ENCODE assay signal across 11 cellular contexts in the genomic region with DNA sequence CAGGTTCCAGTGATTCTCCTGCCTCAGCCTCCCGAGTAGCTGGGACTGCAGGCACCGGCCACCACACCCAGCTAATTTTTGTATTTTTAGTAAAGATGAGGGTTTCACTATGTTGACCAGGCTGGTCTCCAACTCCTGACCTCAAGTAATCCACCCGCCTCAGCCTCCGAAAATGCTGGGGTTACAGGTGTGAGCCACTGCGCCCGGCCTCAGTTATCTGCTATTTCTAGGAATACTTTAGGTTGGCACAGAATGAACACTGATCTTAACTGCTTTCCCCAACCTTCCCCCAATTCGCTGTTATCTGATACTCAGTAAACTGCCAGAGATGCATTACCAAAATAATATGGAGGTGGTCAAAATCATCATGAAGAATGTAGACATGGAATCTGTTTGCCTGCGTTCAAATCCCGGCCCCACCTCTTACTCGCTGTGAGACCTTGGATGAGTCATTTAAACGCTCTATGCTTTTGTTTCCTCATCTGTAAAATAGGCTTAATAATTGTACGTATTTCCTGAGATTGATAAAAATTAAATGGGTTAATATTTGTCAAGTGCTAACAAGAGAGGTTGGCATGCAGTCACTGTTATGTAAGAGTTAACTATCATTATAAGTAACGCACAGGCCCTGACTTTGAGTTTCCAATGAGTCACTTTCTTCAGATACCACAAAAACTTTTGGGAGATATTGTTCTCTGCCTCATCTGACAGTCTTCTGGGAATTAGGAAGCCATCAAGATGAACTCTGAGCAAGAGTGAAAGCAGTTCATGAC. TPM values are rescaled to one million over a fixed set of nuclear protein-coding genes. Genes with fewer than 3 reads are reported as not detected.
DNase-seq lines count a peak whose midpoint lies in the region; ATAC-seq and TF ChIP-seq lines count a peak whose summit lies in the region.
"Had no signal": no experiment of that assay in that cellular context is flagged by ENCODE, and none has a peak within 500 bp of the region (broad histone marks: within the 10 kb centered on the region; RNA-seq: fewer than 3 reads in every experiment).

No MANE protein-coding gene starts in this region.

- H3K4me1 Mint-ChIP-seq in MCF 10A (ENCODE audit: insufficient read depth, unreplicated experiment), result peaks cover 40% of the 10 kb centered on the region
- H3K4me1 Mint-ChIP-seq in stimulated activated naive B cell treated with anti-CD40 and anti-IgM and Interleukin-4, amounts not matched to agents 10 μg/mL and 1 μg/mL and 100 μg/mL, for 72 hours, result peaks cover 28 to 67% of the 10 kb centered on the region in 2 donors
- peaks cover 21% of the 10 kb centered on the region for H3K4me1 Mint-ChIP-seq in endodermal cell

- H3K9me3 Mint-ChIP-seq in MCF 10A (ENCODE audit: unreplicated experiment), result no peaks in the 10 kb centered on the region
- H3K9me3 Mint-ChIP-seq in stimulated activated naive B cell treated with anti-CD40 and anti-IgM and Interleukin-4, amounts not matched to agents 10 μg/mL and 1 μg/mL and 100 μg/mL, for 72 hours, result no peaks in the 10 kb centered on the region
- H3K9me3 Mint-ChIP-seq in endodermal cell, result no peaks in the 10 kb centered on the region
- H3K9me3 Mint-ChIP-seq: naive thymus-derived CD8-positive, alpha-beta T cell had no signal

- BruUV-seq in MCF 10A (replicated peaks; lab: Mats Ljungman, UMichigan), result no TSS peak
- BruUV-seq in PC-9 (replicated peaks; lab: Mats Ljungman, UMichigan), result no TSS peak

- H3K36me3 Mint-ChIP-seq in MCF 10A (ENCODE audit: insufficient read depth, unreplicated experiment) (peaks cover 9% of the 10 kb centered on the region), endodermal cell (ENCODE audit: low read depth) (no peaks in the 10 kb centered on the region)
- no peaks in the 10 kb centered on the region for H3K36me3 Mint-ChIP-seq in stimulated activated naive B cell treated with anti-CD40 and anti-IgM and Interleukin-4, amounts not matched to agents 10 μg/mL and 1 μg/mL and 100 μg/mL, for 72 hours
- H3K36me3 Mint-ChIP-seq: naive thymus-derived CD8-positive, alpha-beta T cell had no signal

- DNase-seq in MCF 10A (ENCODE audit: unreplicated experiment) (peak; percentile 78), breast epithelium (ENCODE audit: low spot score in 2 of 2) (no peak), PC-9 (peak in 1 of 2 experiments; percentile 79), choroid plexus epithelial cell (ENCODE audit: low read depth) (peak; percentile 49), endodermal cell (no peak)
- no peak for DNase-seq in stimulated activated naive B cell treated with anti-CD40 and anti-IgM and Interleukin-4, amounts not matched to agents 10 μg/mL and 1 μg/mL and 100 μg/mL, for 72 hours
- DNase-seq: naive thymus-derived CD8-positive, alpha-beta T cell; NCI-H1930; SJCRH30 had no signal

- ATAC-seq in stimulated activated naive B cell treated with anti-CD40 and anti-IgM and Interleukin-4, amounts not matched to agents 10 μg/mL and 1 μg/mL and 100 μg/mL, for 72 hours (replicated peaks), result peak; percentile 56 to 78
- ATAC-seq in HG03175 (IDR thresholded peaks at IDR 0.05; ENCODE audit: unreplicated experiment) (no peak), GM19467 (IDR thresholded peaks at IDR 0.05; ENCODE audit: unreplicated experiment) (no peak)
- ATAC-seq: naive thymus-derived CD8-positive, alpha-beta T cell had no signal

- H3K4me1 ChIP-seq in breast epithelium (no peaks in the 10 kb centered on the region), PC-9 (replicated peaks; ENCODE audit: insufficient read depth) (peaks cover 62% of the 10 kb centered on the region), endodermal cell (ENCODE audit: control insufficient read depth, insufficient read depth, low read length) (peaks cover 2% of the 10 kb centered on the region)

- TF ChIP-seq POLR2A in breast epithelium (IDR thresholded peaks at IDR 0.05), result no peak

- no peak overlapping the region for H3K9ac ChIP-seq in endodermal cell (ENCODE audit: extremely low read depth, low read length, poor library complexity, severe bottlenecking)

- H3K36me3 ChIP-seq in breast epithelium (no peaks in the 10 kb centered on the region), PC-9 (ENCODE audit: low read depth) (no peaks in the 10 kb centered on the region), endodermal cell (ENCODE audit: control insufficient read depth, insufficient read depth, low read length) (no peaks in the 10 kb centered on the region)
- H3K36me3 ChIP-seq: SJCRH30 had no signal

- peak overlapping the region; percentile 35 for H3K4me2 ChIP-seq in PC-9

- no peaks in the 10 kb centered on the region for H3K27me3 ChIP-seq in breast epithelium
- H3K27me3 ChIP-seq in PC-9 (ENCODE audit: insufficient read depth, low read depth), result no peaks in the 10 kb centered on the region
- no peaks in the 10 kb centered on the region for H3K27me3 ChIP-seq in endodermal cell (ENCODE audit: control insufficient read depth, insufficient read depth, low read length, poor library complexity, severe bottlenecking)
- H3K27me3 ChIP-seq: SJCRH30 had no signal

- H3K27ac ChIP-seq in breast epithelium (no peak overlapping the region), PC-9 (peak overlapping the region; percentile 93), endodermal cell (ENCODE audit: low read depth, low read length) (no peak overlapping the region)
- H3K27ac ChIP-seq: SJCRH30 had no signal

- intact Hi-C loops in MCF 10A (cut with micrococcal nuclease), result no loop called here
- intact Hi-C loops in breast epithelium (cut with DNase I; ENCODE audit: low total_unique reads), result loop anchor here (1.0 kb wide), 1 partner anchor 30 kb away; no protein-coding TSS in a partner anchor
- intact Hi-C loops in PC-9 (cut with micrococcal nuclease; ENCODE audit: unreplicated experiment), result no loop called here

- H3F3A ChIP-seq in PC-9 (ENCODE audit: insufficient read depth, low read depth), result peaks cover 65% of the 10 kb centered on the region

- no peaks in the 10 kb centered on the region for H3K79me2 ChIP-seq in PC-9 (ENCODE audit: low read depth)

- no peak overlapping the region for H3K4me3 Mint-ChIP-seq in MCF 10A (ENCODE audit: unreplicated experiment)
- no peak overlapping the region for H3K4me3 Mint-ChIP-seq in stimulated activated naive B cell treated with anti-CD40 and anti-IgM and Interleukin-4, amounts not matched to agents 10 μg/mL and 1 μg/mL and 100 μg/mL, for 72 hours
- H3K4me3 Mint-ChIP-seq in endodermal cell, result no peak overlapping the region
- H3K4me3 Mint-ChIP-seq: naive thymus-derived CD8-positive, alpha-beta T cell had no signal

- CTCF ChIA-PET in MCF 10A (lab: Yijun Ruan, JAX), result interaction anchor here (0.6 to 3.0 kb wide), 5 partner anchors 46 to 265 kb away, joined by 3 to 20 read pairs (median 5); no protein-coding TSS in a partner anchor
- CTCF ChIA-PET in PC-9 (lab: Charles Lee), result no interaction called here

- no peaks in the 10 kb centered on the region for H3K9me3 ChIP-seq in breast epithelium
- H3K9me3 ChIP-seq in PC-9 (ENCODE audit: insufficient read depth, low read depth), result no peaks in the 10 kb centered on the region
- H3K9me3 ChIP-seq in endodermal cell (ENCODE audit: control insufficient read depth, low read length), result no peaks in the 10 kb centered on the region
- H3K9me3 ChIP-seq: SJCRH30 had no signal

- POLR2A ChIA-PET in MCF 10A (lab: Yijun Ruan, JAX), result interaction anchor here (0.6 to 8.2 kb wide), 18 partner anchors 7 to 184 kb away, joined by 3 to 276 read pairs (median 6); a partner anchor contains a TSS
- POLR2A ChIA-PET in PC-9 (lab: Charles Lee; ENCODE audit: unreplicated experiment), result no interaction called here

- H3K27ac Mint-ChIP-seq in MCF 10A (ENCODE audit: low read depth, unreplicated experiment), result peak overlapping the region; percentile 57
- no peak overlapping the region for H3K27ac Mint-ChIP-seq in stimulated activated naive B cell treated with anti-CD40 and anti-IgM and Interleukin-4, amounts not matched to agents 10 μg/mL and 1 μg/mL and 100 μg/mL, for 72 hours
- no peak overlapping the region for H3K27ac Mint-ChIP-seq in endodermal cell
- H3K27ac Mint-ChIP-seq: naive thymus-derived CD8-positive, alpha-beta T cell had no signal

- H3K4me3 ChIP-seq in breast epithelium (no peak overlapping the region), PC-9 (no peak overlapping the region), choroid plexus epithelial cell (ENCODE audit: low read depth, low read length) (no peak overlapping the region), endodermal cell (ENCODE audit: low read length) (no peak overlapping the region)
- H3K4me3 ChIP-seq: SJCRH30 had no signal

- no peak overlapping the region for H2AFZ ChIP-seq in PC-9

- H4K20me1 ChIP-seq in PC-9 (ENCODE audit: insufficient read depth), result no peaks in the 10 kb centered on the region

- no peaks in the 10 kb centered on the region for H3K9me2 ChIP-seq in PC-9 (ENCODE audit: insufficient read depth)

- TF ChIP-seq CTCF in MCF 10A (IDR thresholded peaks at IDR 0.05; ENCODE audit: unreplicated experiment) (no peak), breast epithelium (IDR thresholded peaks at IDR 0.05) (no peak), PC-9 (conservative IDR thresholded peaks at IDR 0.05) (no peak), choroid plexus epithelial cell (conservative IDR thresholded peaks at IDR 0.05; ENCODE audit: low read depth, low read length) (no peak), endodermal cell (conservative IDR thresholded peaks at IDR 0.05) (no peak)

- H3K27me3 Mint-ChIP-seq in MCF 10A (ENCODE audit: insufficient read depth, unreplicated experiment) (no peaks in the 10 kb centered on the region), endodermal cell (ENCODE audit: insufficient read depth) (no peaks in the 10 kb centered on the region)
- no peaks in the 10 kb centered on the region for H3K27me3 Mint-ChIP-seq in stimulated activated naive B cell treated with anti-CD40 and anti-IgM and Interleukin-4, amounts not matched to agents 10 μg/mL and 1 μg/mL and 100 μg/mL, for 72 hours
- H3K27me3 Mint-ChIP-seq: naive thymus-derived CD8-positive, alpha-beta T cell had no signal

- 91 to 99% methylated on average over 11 to 13 of the region's 13 CpGs for WGBS in endodermal cell (ENCODE audit: insufficient coverage in 1 of 2, insufficient read length in 1 of 2), 2 experiments

RNA-seq across cellular contexts. Expression of a gene that starts 44.5 kb away (rescaled TPM):
- total RNA-seq in MCF 10A (2022), result 61.4 and 68.6 TPM in 2 replicates
- 10 to 100 TPM; 40.6 to 57.1 (median 45.1) TPM for total RNA-seq in breast epithelium
- 40.3 and 78.0 TPM in 2 replicates for total RNA-seq in PC-9 (2021)
- 10 to 100 TPM; 38.6 TPM for total RNA-seq in endodermal cell
- 15.2 TPM for polyA plus RNA-seq in endodermal cell (2013, experiment 1 of 2)
- polyA plus RNA-seq in endodermal cell (2013, experiment 2 of 2), result 14.4 TPM

Comparison
In these comparisons a context has a peak if more than half of its experiments do, and no peak if none do; other contexts are left out.
1. DNase-seq: peak in MCF 10A (single experiment) and choroid plexus epithelial cell (single experiment); none in breast epithelium (0 of 2), stimulated activated naive B cell treated with anti-CD40 and anti-IgM and Interleukin-4, amounts not matched to agents 10 μg/mL and 1 μg/mL and 100 μg/mL, for 72 hours (single experiment) and endodermal cell (single experiment).
2. ATAC-seq: peak in stimulated activated naive B cell treated with anti-CD40 and anti-IgM and Interleukin-4, amounts not matched to agents 10 μg/mL and 1 μg/mL and 100 μg/mL, for 72 hours (2 of 2); none in HG03175 (single experiment) and GM19467 (single experiment).